Comparison of ENCODE assay signal across 8 cellular contexts in genomic region chr20:50110141-50111047, GRCh38. TPM values are rescaled to one million over a fixed set of nuclear protein-coding genes. Genes with fewer than 3 reads are reported as not detected.
A peak's percentile ranks its signal among the peaks of the same experiment; 100 is the strongest.
DNase-seq lines count a peak whose midpoint lies in the region; ATAC-seq and TF ChIP-seq lines count a peak whose summit lies in the region.

No MANE protein-coding gene starts in this region.

- H3K9me2 ChIP-seq in neural cell (ENCODE audit: insufficient read depth, low read length): no peaks in the 10 kb centered on the region

- TF ChIP-seq POLR2A in Peyer's patch (IDR thresholded peaks at IDR 0.05): no peak

- peaks cover 19 to 61% (median 28%) of the 10 kb centered on the region in 4 donors for H3K4me1 ChIP-seq in Peyer's patch

- peak overlapping the region in 3 of 4 donors; percentile 9 to 94 (median 18) for H3K27ac ChIP-seq in Peyer's patch
- peak overlapping the region in 1 of 2 donors; percentile 98 for H3K27ac ChIP-seq in coronary artery
- H3K27ac ChIP-seq in neural cell (ENCODE audit: low read length): no peak overlapping the region

- no peak overlapping the region for H3K4me2 ChIP-seq in neural cell (ENCODE audit: low read length)

- H3F3A ChIP-seq in neural cell (ENCODE audit: insufficient read depth, low read length, poor library complexity, severe bottlenecking): no peaks in the 10 kb centered on the region

- TF ChIP-seq EP300 in neural cell (conservative IDR thresholded peaks at IDR 0.05; ENCODE audit: poor library complexity, severe bottlenecking): no peak

- H3K4me3 ChIP-seq in HFF-Myc (replicated peaks; ENCODE audit: low read depth, low read length) (peak overlapping the region; percentile 83), Peyer's patch (no peak overlapping the region), coronary artery (peak overlapping the region; percentile 100), neural cell (ENCODE audit: low read length) (peak overlapping the region; percentile 94), H7 (ENCODE audit: insufficient read depth, low read depth, low read length) (no peak overlapping the region)

- DNase-seq in GDM1 (lab: John Stamatoyannopoulos, UW) (peak; percentile 85), HFF-Myc (ENCODE audit: extremely low read depth, low read depth) (no peak), Peyer's patch (peak in 2 of 3 donors; percentile 67 to 80), coronary artery (ENCODE audit: low spot score) (no peak), H7 (no peak), omental fat pad (ENCODE audit: low spot score) (no peak), foreskin melanocyte (no peak)

- H3K79me2 ChIP-seq in neural cell (replicated peaks; ENCODE audit: insufficient read depth, low read length): peaks cover 66% of the 10 kb centered on the region

- ATAC-seq in omental fat pad (ENCODE audit: low FRiP score): no peak

- no peak overlapping the region for H3K9ac ChIP-seq in neural cell (ENCODE audit: low read length)

- H4K20me1 ChIP-seq in neural cell (ENCODE audit: insufficient read depth): peaks cover 3% of the 10 kb centered on the region

- no peaks in the 10 kb centered on the region for H3K9me3 ChIP-seq in Peyer's patch
- no peaks in the 10 kb centered on the region for H3K9me3 ChIP-seq in neural cell (ENCODE audit: low read length)

- H3K36me3 ChIP-seq in Peyer's patch: no peaks in the 10 kb centered on the region
- H3K36me3 ChIP-seq in neural cell (ENCODE audit: insufficient read depth, low read length): no peaks in the 10 kb centered on the region
- no peaks in the 10 kb centered on the region; the same call in 1 of the 2 replicates for H3K36me3 ChIP-seq in H7 (replicated peaks; ENCODE audit: control insufficient read depth, insufficient read depth, low read length)

- TF ChIP-seq CTCF in HFF-Myc (IDR thresholded peaks at IDR 0.05; ENCODE audit: low read depth, low read length, missing control alignments): no peak
- TF ChIP-seq CTCF in Peyer's patch (IDR thresholded peaks at IDR 0.05): no peak
- TF ChIP-seq CTCF in coronary artery (IDR thresholded peaks at IDR 0.05): no peak
- TF ChIP-seq CTCF in neural cell (IDR thresholded peaks at IDR 0.05; ENCODE audit: poor library complexity, severe bottlenecking): no peak
- no peak for TF ChIP-seq CTCF in omental fat pad (IDR thresholded peaks at IDR 0.05)

- no peak overlapping the region for H2AFZ ChIP-seq in neural cell (ENCODE audit: low read depth, low read length)

- H3K27me3 ChIP-seq in Peyer's patch (no peaks in the 10 kb centered on the region), neural cell (ENCODE audit: insufficient read depth, low read depth, low read length) (no peaks in the 10 kb centered on the region), H7 (ENCODE audit: control insufficient read depth, insufficient read depth, low read length) (no peaks in the 10 kb centered on the region)

- TF ChIP-seq RAD21 in neural cell (conservative IDR thresholded peaks at IDR 0.05): no peak

TF ChIP-seq in neural cell, 6 proteins besides CTCF, POLR2A, EP300 and RAD21:
- TF ChIP-seq MXI1 (conservative IDR thresholded peaks at IDR 0.05; ENCODE audit: poor library complexity, severe bottlenecking) (no peak), REST (IDR thresholded peaks at IDR 0.05; ENCODE audit: borderline replicate concordance) (no peak), EZH2 (IDR thresholded peaks at IDR 0.05; ENCODE audit: borderline replicate concordance, insufficient read depth, low read length, poor library complexity, severe bottlenecking) (no peak), SMC3 (conservative IDR thresholded peaks at IDR 0.05; ENCODE audit: poor library complexity) (no peak), TAF1 (IDR thresholded peaks at IDR 0.05; ENCODE audit: low read depth) (no peak), POLR2AphosphoS5 (IDR thresholded peaks at IDR 0.05) (no peak)

RNA-seq across cellular contexts. Expression of gene UBE2V1, which starts 2.6 kb away (rescaled TPM):
- 100 to 1,000 TPM in 3 of 4 donors, 10 to 100 TPM in 1; 94.4 to 111 (median 105) TPM for total RNA-seq in Peyer's patch
- 34.4 and 44.2 TPM in 2 replicates for polyA plus RNA-seq in neural cell
- polyA minus RNA-seq in neural cell: 58.4 and 70.0 TPM in 2 replicates
- 65.1 and 72.9 TPM in 2 replicates for total RNA-seq in H7 (2014; rRNA removed; shearing (Covaris generic))
- 100 to 1,000 TPM in 1 of 4 donors, 10 to 100 TPM in 3; 63.2 to 100 (median 72.6) TPM for total RNA-seq in omental fat pad

RNA-seq across cellular contexts. Expression of gene PEDS1, which starts 43.1 kb away (rescaled TPM):
- total RNA-seq in Peyer's patch: 10 to 100 TPM; 13.2 to 34.3 (median 24.5) TPM
- 10.0 and 16.5 TPM in 2 replicates for polyA plus RNA-seq in neural cell
- 19.8 and 20.2 TPM in 2 replicates for polyA minus RNA-seq in neural cell
- total RNA-seq in H7 (2014; rRNA removed; shearing (Covaris generic)): 45.3 and 47.7 TPM in 2 replicates
- 10 to 100 TPM; 20.8 to 61.5 (median 29.0) TPM for total RNA-seq in omental fat pad

Comparison
In these comparisons a context has a peak if more than half of its experiments do, and no peak if none do; other contexts are left out.
1. DNase-seq: peak in GDM1 (single experiment) and Peyer's patch (2 of 3); none in HFF-Myc (single experiment), coronary artery (single experiment), H7 (single experiment), omental fat pad (single experiment) and foreskin melanocyte (single experiment).
2. H3K4me3 ChIP-seq: peak in HFF-Myc (single experiment), coronary artery (single experiment) and neural cell (single experiment); none in Peyer's patch (0 of 4) and H7 (single experiment).